In the genomic region with DNA sequence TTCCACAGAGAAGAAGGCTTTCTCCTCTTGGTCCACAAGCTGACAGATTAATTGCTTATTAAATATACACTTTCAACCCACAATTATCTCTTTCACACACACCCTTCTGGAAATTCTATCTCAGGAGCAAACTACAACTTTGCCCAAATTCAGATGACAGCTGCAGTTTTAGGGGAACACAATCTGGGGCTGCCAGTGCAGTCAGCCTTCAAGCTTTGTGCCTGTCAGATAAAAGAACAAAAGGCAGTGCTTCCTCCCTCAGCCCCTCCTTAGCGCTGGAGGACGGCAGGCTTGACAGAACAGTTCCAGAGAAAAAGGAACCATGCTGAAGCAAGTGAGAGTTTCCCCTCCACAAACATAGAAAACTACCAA, we compare ENCODE assay signal across 8 cellular contexts.
DNase-seq lines count a peak whose midpoint lies in the region; ATAC-seq and TF ChIP-seq lines count a peak whose summit lies in the region.

No MANE protein-coding gene starts in this region.

- H3K4me1 ChIP-seq in ACC112 (ENCODE audit: control insufficient read depth, insufficient read depth, low read length, unreplicated experiment) (peaks cover 23% of the 10 kb centered on the region), IMR-90 (ENCODE audit: control insufficient read depth, insufficient read depth, low read length) (peaks cover 4% of the 10 kb centered on the region; the same call in 1 of the 2 replicates), lung (ENCODE audit: control insufficient read depth in 2 of 2, insufficient read depth in 2 of 2, low read length in 2 of 2) (peaks cover 0 to 7% of the 10 kb centered on the region in 2 donors)

- peaks cover 15% of the 10 kb centered on the region for H3K36me3 Mint-ChIP-seq in brain

- H3K27me3 ChIP-seq in ACC112 (ENCODE audit: insufficient read depth, low read length) = no peaks in the 10 kb centered on the region
- H3K27me3 ChIP-seq in IMR-90 (ENCODE audit: control insufficient read depth, insufficient read depth, low read length) = no peaks in the 10 kb centered on the region
- H3K27me3 ChIP-seq in lung (ENCODE audit: control insufficient read depth, insufficient read depth) = no peaks in the 10 kb centered on the region

- no peak overlapping the region for H3K18ac ChIP-seq in IMR-90 (ENCODE audit: low read depth, low read length)

- H2AK9ac ChIP-seq in IMR-90 (replicated peaks; ENCODE audit: low read depth, low read length, poor library complexity) = no peak overlapping the region

- ATAC-seq in IMR-90 (ENCODE audit: low read depth) = no peak
- peak; percentile 11 for ATAC-seq in lung (ENCODE audit: insufficient read depth, low FRiP score)
- ATAC-seq in HG03045 (IDR thresholded peaks at IDR 0.05; ENCODE audit: unreplicated experiment) = no peak

- BruUV-seq in IMR-90 (replicated peaks; lab: Mats Ljungman, UMichigan) = no TSS peak

- no peak overlapping the region for H3K14ac ChIP-seq in IMR-90 (replicated peaks; ENCODE audit: low read depth, low read length)

- TF ChIP-seq RAD21 in IMR-90 (IDR thresholded peaks at IDR 0.05; ENCODE audit: low read length) = no peak

- no peak overlapping the region for H2BK20ac ChIP-seq in IMR-90 (ENCODE audit: low read depth, low read length)

- CTCF ChIA-PET in IMR-90 (lab: Yijun Ruan, JAX) = no interaction called here

- H3K4me1 Mint-ChIP-seq in brain = peaks cover 62% of the 10 kb centered on the region

- peaks cover 5% of the 10 kb centered on the region; the same call in 1 of the 2 replicates for H3K9me1 ChIP-seq in IMR-90 (ENCODE audit: insufficient read depth, low read length)

- H2AK5ac ChIP-seq in IMR-90 (ENCODE audit: low read depth, low read length) = no peak overlapping the region

- no peaks in the 10 kb centered on the region for H3K9me3 Mint-ChIP-seq in brain

- no peak overlapping the region for H3K9ac ChIP-seq in IMR-90 (ENCODE audit: low read depth, low read length)

- no peak overlapping the region for H2BK15ac ChIP-seq in IMR-90 (ENCODE audit: low read depth, low read length)

- H3K36me3 ChIP-seq in ACC112 (ENCODE audit: insufficient read depth, low read length) = no peaks in the 10 kb centered on the region
- H3K36me3 ChIP-seq in IMR-90 (ENCODE audit: control insufficient read depth, insufficient read depth, low read length) = no peaks in the 10 kb centered on the region
- no peaks in the 10 kb centered on the region for H3K36me3 ChIP-seq in lung (ENCODE audit: control insufficient read depth in 2 of 2, insufficient read depth in 2 of 2, low read length in 2 of 2)

- no peak overlapping the region for H2BK5ac ChIP-seq in IMR-90 (ENCODE audit: low read depth, low read length, poor library complexity, severe bottlenecking)

- H3K4me2 ChIP-seq in IMR-90 (ENCODE audit: low read depth, low read length) = no peak overlapping the region

- H3K9me3 ChIP-seq in IMR-90 (ENCODE audit: control insufficient read depth, insufficient read depth, low read length) = no peaks in the 10 kb centered on the region
- H3K9me3 ChIP-seq in lung (ENCODE audit: control insufficient read depth in 2 of 2, insufficient read depth in 1 of 2, low read length in 1 of 2) = no peaks in the 10 kb centered on the region

- no peak overlapping the region for H3K4ac ChIP-seq in IMR-90 (ENCODE audit: low read depth, low read length)

- H3K4me3 ChIP-seq in ACC112 (ENCODE audit: low read depth, low read length) (0 out of 2 replicates have a peak overlapping the region, but pooled peaks have one; percentile 20), IMR-90 (ENCODE audit: insufficient read depth, low read depth, low read length) (no peak overlapping the region), lung (peak overlapping the region; percentile 31)

- no peaks in the 10 kb centered on the region for H3K27me3 Mint-ChIP-seq in brain

- H3K27ac Mint-ChIP-seq in brain = peak overlapping the region; percentile 79 to 99 (median 94)

- no peaks in the 10 kb centered on the region for H4K20me1 ChIP-seq in IMR-90 (ENCODE audit: insufficient read depth, low read length)

- no peak for TF ChIP-seq POLR2A in IMR-90 (IDR thresholded peaks at IDR 0.05; ENCODE audit: low read depth, low read length)

- H2AFZ ChIP-seq in ACC112 (ENCODE audit: low read length, unreplicated experiment) (no peak overlapping the region), IMR-90 (replicated peaks; ENCODE audit: low read length, poor library complexity) (no peak overlapping the region)

- peak overlapping the region; percentile 76 to 89 (median 85) for H3K4me3 Mint-ChIP-seq in brain

- no peak overlapping the region for H3K56ac ChIP-seq in IMR-90 (ENCODE audit: extremely low read depth, insufficient read depth, low read length)

- peaks cover 3 to 4% of the 10 kb centered on the region in 2 experiments; a peak in 1 of 4 replicates for H3K79me1 ChIP-seq in IMR-90 (ENCODE audit: low read depth in 1 of 2, low read length in 2 of 2)

- H3K23ac ChIP-seq in IMR-90 (ENCODE audit: low read depth, low read length) = no peak overlapping the region; the same call in 1 of the 2 replicates

- no peak overlapping the region for H4K8ac ChIP-seq in IMR-90 (ENCODE audit: low read depth in 2 of 2, low read length in 2 of 2)

- no CpG with 5 or more reads among the region's 2 CpGs for WGBS in IMR-90 (ENCODE audit: extremely low coverage in 2 of 2, insufficient read length in 1 of 2), 2 experiments
- 9 to 12% methylated on average over 2 of the region's 2 CpGs for WGBS in lung, 2 donors

- H2BK120ac ChIP-seq in IMR-90 (ENCODE audit: low read depth, low read length) = peak overlapping the region; percentile 3; the same call in 1 of the 2 replicates

- POLR2A ChIA-PET in IMR-90 (lab: Charles Lee; ENCODE audit: unreplicated experiment) = no interaction called here

- H3K27ac ChIP-seq in ACC112 (ENCODE audit: low read depth, low read length) = no peak overlapping the region
- H3K27ac ChIP-seq in IMR-90 (ENCODE audit: insufficient read depth, low read length) = no peak overlapping the region
- H3K27ac ChIP-seq in lung (ENCODE audit: low read depth in 1 of 2, low read length in 1 of 2) = peak overlapping the region; percentile 4 to 94

- H4K91ac ChIP-seq in IMR-90 (ENCODE audit: insufficient read depth, low read depth, low read length) = no peak overlapping the region

- DNase-seq in IMR-90 (no peak), lung (ENCODE audit: low spot score) (no peak), NCI-H82 (lab: John Stamatoyannopoulos, UW) (no peak), cerebellar nuclear complex (lab: John Stamatoyannopoulos, UW) (no peak)
- no peak for DNase-seq in stimulated activated CD4-positive, alpha-beta T cell treated with anti-CD3 and anti-CD28 coated beads, Interleukin-2, amount 100 ng/mL, for 24 hours

- in situ Hi-C loops in IMR-90 (cut with MboI; ENCODE audit: low sequenced_read_pairs) = no loop called here

- H4K5ac ChIP-seq in IMR-90 (ENCODE audit: low read depth, low read length) = no peak overlapping the region

- no peak for TF ChIP-seq CTCF in IMR-90 (conservative IDR thresholded peaks at IDR 0.05; ENCODE audit: low read depth, low read length)
- TF ChIP-seq CTCF in brain (conservative IDR thresholded peaks at IDR 0.05) = no peak
- TF ChIP-seq CTCF in lung (IDR thresholded peaks at IDR 0.05; ENCODE audit: control extremely low read depth, extremely low read depth) = no peak

- intact Hi-C loops in IMR-90 (cut with micrococcal nuclease) = no loop called here

- H3K79me2 ChIP-seq in ACC112 (ENCODE audit: control insufficient read depth, insufficient read depth, low read length, unreplicated experiment) = no peaks in the 10 kb centered on the region

- dilution Hi-C loops in IMR-90 (cut with HindIII; ENCODE audit: low sequenced_read_pairs, unreplicated experiment) = no loop called here

TF ChIP-seq in IMR-90, 13 proteins besides CTCF, POLR2A, EP300 and RAD21:
- no peak for TF ChIP-seq BHLHE40 (IDR thresholded peaks at IDR 0.05; ENCODE audit: low read depth, low read length)
- no peak for TF ChIP-seq FOS (IDR thresholded peaks at IDR 0.05; ENCODE audit: low read depth, low read length)
- no peak for TF ChIP-seq RCOR1 (IDR thresholded peaks at IDR 0.05; ENCODE audit: insufficient replicate concordance, low read length)
- TF ChIP-seq NFE2L2 (IDR thresholded peaks at IDR 0.05; ENCODE audit: low read depth, low read length) = no peak
- no peak for TF ChIP-seq MAFK (IDR thresholded peaks at IDR 0.05; ENCODE audit: low read depth, low read length)
- no peak for TF ChIP-seq MAZ (IDR thresholded peaks at IDR 0.05; ENCODE audit: borderline replicate concordance, low read depth, low read length)
- TF ChIP-seq, protein P1, sequence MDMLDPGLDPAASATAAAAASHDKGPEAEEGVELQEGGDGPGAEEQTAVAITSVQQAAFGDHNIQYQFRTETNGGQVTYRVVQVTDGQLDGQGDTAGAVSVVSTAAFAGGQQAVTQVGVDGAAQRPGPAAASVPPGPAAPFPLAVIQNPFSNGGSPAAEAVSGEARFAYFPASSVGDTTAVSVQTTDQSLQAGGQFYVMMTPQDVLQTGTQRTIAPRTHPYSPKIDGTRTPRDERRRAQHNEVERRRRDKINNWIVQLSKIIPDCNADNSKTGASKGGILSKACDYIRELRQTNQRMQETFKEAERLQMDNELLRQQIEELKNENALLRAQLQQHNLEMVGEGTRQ (IDR thresholded peaks at IDR 0.05; ENCODE audit: low read depth, low read length) = no peak
- TF ChIP-seq CHD1 (IDR thresholded peaks at IDR 0.05; ENCODE audit: low read depth, low read length) = no peak
- no peak for TF ChIP-seq SMC3 (IDR thresholded peaks at IDR 0.05; ENCODE audit: low read depth, low read length)
- TF ChIP-seq RFX5 (IDR thresholded peaks at IDR 0.05; ENCODE audit: low read depth, low read length) = no peak
- no peak for TF ChIP-seq MXI1 (IDR thresholded peaks at IDR 0.05; ENCODE audit: borderline replicate concordance, low read depth, low read length)
- no peak for TF ChIP-seq CEBPB (IDR thresholded peaks at IDR 0.05; ENCODE audit: low read depth, low read length)
- TF ChIP-seq, protein P2, sequence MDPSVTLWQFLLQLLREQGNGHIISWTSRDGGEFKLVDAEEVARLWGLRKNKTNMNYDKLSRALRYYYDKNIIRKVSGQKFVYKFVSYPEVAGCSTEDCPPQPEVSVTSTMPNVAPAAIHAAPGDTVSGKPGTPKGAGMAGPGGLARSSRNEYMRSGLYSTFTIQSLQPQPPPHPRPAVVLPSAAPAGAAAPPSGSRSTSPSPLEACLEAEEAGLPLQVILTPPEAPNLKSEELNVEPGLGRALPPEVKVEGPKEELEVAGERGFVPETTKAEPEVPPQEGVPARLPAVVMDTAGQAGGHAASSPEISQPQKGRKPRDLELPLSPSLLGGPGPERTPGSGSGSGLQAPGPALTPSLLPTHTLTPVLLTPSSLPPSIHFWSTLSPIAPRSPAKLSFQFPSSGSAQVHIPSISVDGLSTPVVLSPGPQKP (IDR thresholded peaks at IDR 0.05; ENCODE audit: borderline replicate concordance, low read depth, low read length) = no peak
TF ChIP-seq in IMR-90: peak in this region for 0.

Comparison
In these comparisons a context has a peak if more than half of its experiments do, and no peak if none do; other contexts are left out.
1. H3K27ac ChIP-seq: peak in lung (2 of 2); none in ACC112 (single experiment) and IMR-90 (single experiment).